Comparison of ENCODE assay signal across 21 cellular contexts in genomic region chr3:176978441-176978840, GRCh38.
DNase-seq lines count a peak whose midpoint lies in the region; ATAC-seq, FAIRE-seq and TF ChIP-seq lines count a peak whose summit lies in the region.
"Had no signal": no experiment of that assay in that cellular context is flagged by ENCODE, and none has a peak within 500 bp of the region (broad histone marks: within the 10 kb centered on the region; RNA-seq: fewer than 3 reads in every experiment).

No MANE protein-coding gene starts in this region.

- no peaks in the 10 kb centered on the region for H4K20me1 ChIP-seq in Loucy (ENCODE audit: insufficient read depth, low read length, poor library complexity, severe bottlenecking)
- H4K20me1 ChIP-seq in keratinocyte (ENCODE audit: control insufficient read depth, extremely low read depth, insufficient read depth, low read length) = no peaks in the 10 kb centered on the region

- H3K27me3 ChIP-seq in Loucy (ENCODE audit: insufficient read depth, low read length, poor library complexity, severe bottlenecking) (no peaks in the 10 kb centered on the region), bronchial epithelial cell (ENCODE audit: control insufficient read depth, insufficient read depth, low read length) (no peaks in the 10 kb centered on the region), keratinocyte (ENCODE audit: control insufficient read depth, extremely low read depth, insufficient read depth, low read length) (no peaks in the 10 kb centered on the region)

- POLR2A ChIA-PET in T-cell (lab: Charles Lee) = interaction anchor here in 1 of 2 donors (0.6 kb wide), 1 partner anchor 319 kb away, joined by 3 read pairs; no protein-coding TSS in a partner anchor

- ATAC-seq in GM21717 (IDR thresholded peaks at IDR 0.05; ENCODE audit: unreplicated experiment) (no peak), T-cell (replicated peaks in 1 of 4) (no peak)
- ATAC-seq: GM12878, GM23338, Right ventricle myocardium inferior had no signal

- H3K9ac ChIP-seq in Loucy (ENCODE audit: low read depth, low read length, poor library complexity, severe bottlenecking) = no peak overlapping the region
- H3K9ac ChIP-seq in keratinocyte (ENCODE audit: control insufficient read depth, extremely low read depth, insufficient read depth, low read length) = no peak overlapping the region

- no peaks in the 10 kb centered on the region for H3K9me1 ChIP-seq in keratinocyte (ENCODE audit: control insufficient read depth, extremely low read depth, insufficient read depth, low read length)

- H2AFZ ChIP-seq in Loucy (ENCODE audit: low read length) (peak overlapping the region; percentile 68), keratinocyte (ENCODE audit: control insufficient read depth, low read length) (peak overlapping the region; percentile 0)
- H2AFZ ChIP-seq: GM23338 had no signal

- H3K27ac Mint-ChIP-seq in T-cell = no peak overlapping the region
- H3K27ac Mint-ChIP-seq: CD4-positive, CD25-positive, alpha-beta regulatory T cell; GM23338; HFFc6 had no signal

- dilution Hi-C loops in keratinocyte (cut with MboI; ENCODE audit: extremely low pct_ligation_motif_present, low sequenced_read_pairs) = no loop called here

- H3K79me2 ChIP-seq in Loucy (ENCODE audit: insufficient read depth, low read length) (no peaks in the 10 kb centered on the region), keratinocyte (ENCODE audit: control insufficient read depth, insufficient read depth, low read length) (no peaks in the 10 kb centered on the region)

- no peaks in the 10 kb centered on the region for H3K9me3 ChIP-seq in Loucy (ENCODE audit: insufficient read depth, low read depth, low read length)
- no peaks in the 10 kb centered on the region for H3K9me3 ChIP-seq in keratinocyte (ENCODE audit: control insufficient read depth, low read depth, low read length)
- H3K9me3 ChIP-seq: Caco-2 had no signal

- no peak overlapping the region for H3K4me3 ChIP-seq in Loucy (ENCODE audit: low read length, poor library complexity, severe bottlenecking)
- no peak overlapping the region for H3K4me3 ChIP-seq in bronchial epithelial cell (ENCODE audit: low read depth, low read length)
- no peak overlapping the region for H3K4me3 ChIP-seq in keratinocyte (ENCODE audit: control insufficient read depth in 2 of 3, extremely low read depth in 1 of 3, insufficient read depth in 2 of 3, low read depth in 1 of 3, low read length in 3 of 3)
- H3K4me3 ChIP-seq: GM12878, GM23338, SK-N-MC had no signal

- no peaks in the 10 kb centered on the region for H3K36me3 ChIP-seq in Loucy (ENCODE audit: insufficient read depth, low read length)
- no peaks in the 10 kb centered on the region for H3K36me3 ChIP-seq in bronchial epithelial cell (ENCODE audit: control insufficient read depth, insufficient read depth, low read length)
- no peaks in the 10 kb centered on the region for H3K36me3 ChIP-seq in keratinocyte (ENCODE audit: control insufficient read depth in 2 of 2, extremely low read depth in 1 of 2, insufficient read depth in 2 of 2, low read length in 2 of 2)

- H3K4me3 Mint-ChIP-seq in T-cell = no peak overlapping the region
- H3K4me3 Mint-ChIP-seq: CD4-positive, CD25-positive, alpha-beta regulatory T cell; GM23338; HFFc6 had no signal

- peaks cover 0 to 4% of the 10 kb centered on the region in 2 donors for H3K27me3 Mint-ChIP-seq in T-cell
- H3K27me3 Mint-ChIP-seq: CD4-positive, CD25-positive, alpha-beta regulatory T cell had no signal

- no peaks in the 10 kb centered on the region for H3F3A ChIP-seq in Loucy (ENCODE audit: low read depth)

- H3K9me2 ChIP-seq in Loucy (replicated peaks; ENCODE audit: low read depth, low read length) = no peaks in the 10 kb centered on the region

- peak; percentile 13 for DNase-seq in EL
- peak; percentile 82 for DNase-seq in bronchial epithelial cell (ENCODE audit: low read depth)
- no peak for DNase-seq in keratinocyte (ENCODE audit: low read depth, low spot score)
- no peak for DNase-seq in T-cell
- no peak for DNase-seq in inferior parietal cortex (ENCODE audit: extremely low spot score)
- no peak for DNase-seq in DMS79 (lab: John Stamatoyannopoulos, UW)
- DNase-seq: Caco-2; CD4-positive, CD25-positive, alpha-beta regulatory T cell; GDM1; HFFc6; NCI-H1436; NCI-H2029; NCI-H2171; NCI-H748 treated with DMSO at 0.1 percent for 48 hours had no signal

- H3K4me1 ChIP-seq in Loucy (ENCODE audit: insufficient read depth, low read length, poor library complexity, severe bottlenecking) (peaks cover 8% of the 10 kb centered on the region), keratinocyte (ENCODE audit: control insufficient read depth, extremely low read depth, insufficient read depth, low read length) (peaks cover 9% of the 10 kb centered on the region)
- H3K4me1 ChIP-seq: Caco-2 had no signal

- H3K4me2 ChIP-seq in Loucy (ENCODE audit: low read depth, low read length, poor library complexity, severe bottlenecking) (no peak overlapping the region), keratinocyte (ENCODE audit: control insufficient read depth, extremely low read depth, insufficient read depth, low read depth, low read length) (no peak overlapping the region)
- H3K4me2 ChIP-seq: GM23338 had no signal

- H3K36me3 Mint-ChIP-seq in T-cell = peaks cover 2% of the 10 kb centered on the region
- H3K36me3 Mint-ChIP-seq: CD4-positive, CD25-positive, alpha-beta regulatory T cell had no signal

- CTCF ChIA-PET in T-cell (lab: Charles Lee) = interaction anchor here in 1 of 2 donors (0.6 kb wide), 1 partner anchor 103 kb away, joined by 3 read pairs; no protein-coding TSS in a partner anchor

- no peaks in the 10 kb centered on the region for H3K4me1 Mint-ChIP-seq in T-cell
- H3K4me1 Mint-ChIP-seq: CD4-positive, CD25-positive, alpha-beta regulatory T cell; GM23338 had no signal

- H3K27ac ChIP-seq in keratinocyte (ENCODE audit: control insufficient read depth, insufficient read depth, low read length) = no peak overlapping the region
- H3K27ac ChIP-seq: SK-N-MC had no signal

- no peak for TF ChIP-seq CTCF in Loucy (conservative IDR thresholded peaks at IDR 0.05; ENCODE audit: low read length)
- no peak for TF ChIP-seq CTCF in bronchial epithelial cell (IDR thresholded peaks at IDR 0.05; ENCODE audit: insufficient read depth, low read length, severe bottlenecking)
- TF ChIP-seq CTCF in keratinocyte (optimal IDR thresholded peaks at IDR 0.05 in 1 of 3, IDR thresholded peaks at IDR 0.05 in 1 of 3, conservative IDR thresholded peaks at IDR 0.05 in 1 of 3; ENCODE audit: extremely low read depth in 1 of 3, insufficient read depth in 2 of 3, low read length in 3 of 3) = no peak

- peaks cover 9 to 10% (median 9%) of the 10 kb centered on the region in 3 donors for H3K9me3 Mint-ChIP-seq in T-cell
- H3K9me3 Mint-ChIP-seq: GM23338 had no signal

- FAIRE-seq in bronchial epithelial cell (lab: Jason Lieb, UNC) = no peak
- no peak for FAIRE-seq in keratinocyte (lab: Jason Lieb, UNC)
- FAIRE-seq: GM12878, GM18507 had no signal

Comparison
In these comparisons a context has a peak if more than half of its experiments do, and no peak if none do; other contexts are left out.
1. DNase-seq: peak in EL (single experiment) and bronchial epithelial cell (single experiment); none in keratinocyte (single experiment), T-cell (0 of 34), inferior parietal cortex (single experiment) and DMS79 (single experiment).